12 cellular contexts compared by ENCODE assay signal in the genomic region with DNA sequence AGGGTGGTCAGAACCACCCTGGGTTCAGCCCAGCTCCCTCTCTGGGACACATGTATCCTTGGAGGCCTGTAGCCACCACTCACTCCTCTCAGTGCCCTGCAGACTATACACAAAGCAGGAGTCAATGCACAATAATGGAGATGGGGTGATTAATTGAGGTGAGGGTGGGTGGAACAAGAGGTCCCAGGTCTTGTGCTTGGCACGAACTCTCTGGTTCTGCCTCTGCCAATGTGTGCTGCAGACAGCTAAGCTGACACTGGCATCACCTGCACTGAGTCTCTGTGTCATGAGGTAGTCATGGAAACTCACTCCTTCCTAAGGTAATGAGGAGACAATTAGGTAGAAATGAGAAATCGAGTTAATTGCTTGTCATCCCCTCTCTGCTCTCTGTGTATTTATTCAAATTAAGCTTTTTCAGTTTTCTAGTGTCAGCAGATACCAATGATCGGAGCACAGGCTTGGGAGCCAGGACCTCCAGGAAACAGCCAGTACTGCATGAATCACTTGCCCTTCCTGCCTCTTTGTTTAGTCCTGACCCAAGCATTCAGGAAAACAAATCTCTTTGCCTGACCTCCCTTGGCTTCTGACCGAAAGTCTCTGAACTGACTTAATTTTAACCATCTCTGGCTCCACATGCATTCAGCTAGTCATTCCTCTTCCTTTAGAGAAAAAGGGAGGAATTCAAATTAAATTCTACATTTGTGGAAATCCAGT. TPM values are rescaled to one million over a fixed set of nuclear protein-coding genes. Genes with fewer than 3 reads are reported as not detected.
DNase-seq lines count a peak whose midpoint lies in the region; ATAC-seq, FAIRE-seq and TF ChIP-seq lines count a peak whose summit lies in the region.
"Had no signal": no experiment of that assay in that cellular context is flagged by ENCODE, and none has a peak within 500 bp of the region (broad histone marks: within the 10 kb centered on the region; RNA-seq: fewer than 3 reads in every experiment).

No MANE protein-coding gene starts in this region.

- intact Hi-C loops in endothelial cell of umbilical vein (cut with micrococcal nuclease), result loop anchor here (1.0 to 5.0 kb wide), 6 partner anchors 11 to 291 kb away; partner anchors contain the start of genes CCDC191 and QTRT2
- intact Hi-C loops in mucosa of descending colon (cut with DNase I, micrococcal nuclease), result no loop called here
- intact Hi-C loops in colonic mucosa (cut with DNase I), result no loop called here
- intact Hi-C loops in activated T-helper 2 cell treated with anti-CD3 and anti-CD28 coated beads, Interferon-gamma antibody, Interleukin-2, Interleukin-4, amounts not matched to agents 10 μg/mL and 5 μg/mL and 100 μg/mL, durations not matched to agents 14 hours and 24 hours and 36 hours (cut with micrococcal nuclease), result no loop called here

- CTCF ChIA-PET in endothelial cell of umbilical vein (lab: Charles Lee), result interaction anchor here (0.6 to 2.0 kb wide), 13 partner anchors 11 to 386 kb away, joined by 3 to 13 read pairs (median 4); partner anchors contain the start of gene GRAMD1C

- H3K4me1 ChIP-seq in endothelial cell of umbilical vein (ENCODE audit: control insufficient read depth, extremely low read depth, insufficient read depth, low read length) (peaks cover 20% of the 10 kb centered on the region), mucosa of descending colon (ENCODE audit: low read depth) (no peaks in the 10 kb centered on the region), colonic mucosa (no peaks in the 10 kb centered on the region)

- H3K27ac Mint-ChIP-seq in activated T-helper 2 cell treated with anti-CD3 and anti-CD28 coated beads, Interferon-gamma antibody, Interleukin-2, Interleukin-4, amounts not matched to agents 10 μg/mL and 5 μg/mL and 100 μg/mL, durations not matched to agents 14 hours and 24 hours and 36 hours, result no peak overlapping the region
- H3K27ac Mint-ChIP-seq: mesothelial cell of epicardium had no signal

- POLR2A ChIA-PET in endothelial cell of umbilical vein (lab: Charles Lee), result interaction anchor here (0.6 to 0.9 kb wide), 3 partner anchors 13 to 41 kb away, joined by 3 read pairs; no protein-coding TSS in a partner anchor

- H3K4me3 ChIP-seq in endothelial cell of umbilical vein (replicated peaks in 1 of 3; ENCODE audit: insufficient read depth in 1 of 3, low read depth in 1 of 3, low read length in 3 of 3), result peak overlapping the region in 1 of 3 experiments; percentile 3
- H3K4me3 ChIP-seq in mucosa of descending colon, result no peak overlapping the region
- H3K4me3 ChIP-seq in colonic mucosa, result no peak overlapping the region

- DNase-seq in AG20443 (ENCODE audit: low spot score) (peak; percentile 79), NCI-H226 (peak; percentile 47), endothelial cell of umbilical vein (ENCODE audit: low read depth, low spot score) (peak; percentile 92), mucosa of descending colon (peak in 1 of 3 donors; percentile 4), colonic mucosa (no peak), HuH-7.5 (ENCODE audit: low spot score) (no peak)
- DNase-seq in activated T-helper 2 cell treated with anti-CD3 and anti-CD28 coated beads, Interferon-gamma antibody, Interleukin-2, Interleukin-4, amounts not matched to agents 10 μg/mL and 5 μg/mL and 100 μg/mL, durations not matched to agents 14 hours and 24 hours and 36 hours (ENCODE audit: low spot score), result no peak
- DNase-seq: Caco-2, NCI-H1048 had no signal

- H3K4me3 Mint-ChIP-seq in activated T-helper 2 cell treated with anti-CD3 and anti-CD28 coated beads, Interferon-gamma antibody, Interleukin-2, Interleukin-4, amounts not matched to agents 10 μg/mL and 5 μg/mL and 100 μg/mL, durations not matched to agents 14 hours and 24 hours and 36 hours (ENCODE audit: low read depth), result no peak overlapping the region
- H3K4me3 Mint-ChIP-seq: mesothelial cell of epicardium had no signal

- H3K9me1 ChIP-seq in endothelial cell of umbilical vein (replicated peaks; ENCODE audit: control insufficient read depth, extremely low read depth, insufficient read depth, low read length), result no peaks in the 10 kb centered on the region

- BruUV-seq in endothelial cell of umbilical vein (replicated peaks; lab: Mats Ljungman, UMichigan), result no TSS peak

- no peaks in the 10 kb centered on the region for H3K36me3 Mint-ChIP-seq in activated T-helper 2 cell treated with anti-CD3 and anti-CD28 coated beads, Interferon-gamma antibody, Interleukin-2, Interleukin-4, amounts not matched to agents 10 μg/mL and 5 μg/mL and 100 μg/mL, durations not matched to agents 14 hours and 24 hours and 36 hours (ENCODE audit: low read depth)
- H3K36me3 Mint-ChIP-seq: mesothelial cell of epicardium had no signal

- no peaks in the 10 kb centered on the region for H3K4me1 Mint-ChIP-seq in activated T-helper 2 cell treated with anti-CD3 and anti-CD28 coated beads, Interferon-gamma antibody, Interleukin-2, Interleukin-4, amounts not matched to agents 10 μg/mL and 5 μg/mL and 100 μg/mL, durations not matched to agents 14 hours and 24 hours and 36 hours (ENCODE audit: low read depth)

- peak; percentile 95 for FAIRE-seq in endothelial cell of umbilical vein (lab: Jason Lieb, UNC)

- H3K27me3 ChIP-seq in endothelial cell of umbilical vein (ENCODE audit: control insufficient read depth in 2 of 2, insufficient read depth in 2 of 2, low read length in 2 of 2), result no peaks in the 10 kb centered on the region
- no peaks in the 10 kb centered on the region for H3K27me3 ChIP-seq in colonic mucosa

- ATAC-seq in mucosa of descending colon, result peak; percentile 42
- ATAC-seq in HG02973 (IDR thresholded peaks at IDR 0.05; ENCODE audit: unreplicated experiment), result no peak

- peak overlapping the region; percentile 82 for H3K4me2 ChIP-seq in endothelial cell of umbilical vein (ENCODE audit: insufficient read depth, low read length)

- dilution Hi-C loops in endothelial cell of umbilical vein (cut with MboI; ENCODE audit: extremely low pct_ligation_motif_present, low sequenced_read_pairs), result no loop called here

- H3K9me3 ChIP-seq in endothelial cell of umbilical vein (replicated peaks; ENCODE audit: control insufficient read depth, insufficient read depth, low read length) (no peaks in the 10 kb centered on the region), mucosa of descending colon (no peaks in the 10 kb centered on the region), colonic mucosa (no peaks in the 10 kb centered on the region)
- H3K9me3 ChIP-seq: Caco-2 had no signal

- H3K36me3 ChIP-seq in endothelial cell of umbilical vein (ENCODE audit: control insufficient read depth in 2 of 2, extremely low read depth in 1 of 2, insufficient read depth in 2 of 2, low read length in 2 of 2) (no peaks in the 10 kb centered on the region), mucosa of descending colon (ENCODE audit: low read depth) (no peaks in the 10 kb centered on the region), colonic mucosa (no peaks in the 10 kb centered on the region)

- peak overlapping the region; percentile 69 for H2AFZ ChIP-seq in endothelial cell of umbilical vein (ENCODE audit: low read depth, low read length)

- H3K27ac ChIP-seq in endothelial cell of umbilical vein (ENCODE audit: insufficient read depth, low read depth, low read length), result peak overlapping the region; percentile 66
- H3K27ac ChIP-seq in colonic mucosa, result no peak overlapping the region
- H3K27ac ChIP-seq: VCaP had no signal

- peak overlapping the region; percentile 48 for H3K9ac ChIP-seq in endothelial cell of umbilical vein (replicated peaks; ENCODE audit: extremely low read depth, insufficient read depth, low read length)
- no peak overlapping the region for H3K9ac ChIP-seq in colonic mucosa (ENCODE audit: low read depth in 2 of 2, low read length in 2 of 2)

- H3K9me3 Mint-ChIP-seq in activated T-helper 2 cell treated with anti-CD3 and anti-CD28 coated beads, Interferon-gamma antibody, Interleukin-2, Interleukin-4, amounts not matched to agents 10 μg/mL and 5 μg/mL and 100 μg/mL, durations not matched to agents 14 hours and 24 hours and 36 hours, result no peaks in the 10 kb centered on the region
- H3K9me3 Mint-ChIP-seq: mesothelial cell of epicardium had no signal

- TF ChIP-seq CTCF in endothelial cell of umbilical vein (IDR thresholded peaks at IDR 0.05; ENCODE audit: extremely low read depth in 1 of 2, insufficient read depth in 1 of 2, low read depth in 1 of 2, low read length in 2 of 2), result no peak
- no peak for TF ChIP-seq CTCF in mucosa of descending colon (IDR thresholded peaks at IDR 0.05)
- no peak for TF ChIP-seq CTCF in colonic mucosa (IDR thresholded peaks at IDR 0.05)

- no peaks in the 10 kb centered on the region for H3K79me2 ChIP-seq in endothelial cell of umbilical vein (ENCODE audit: control insufficient read depth, insufficient read depth, low read length)

- H3K27me3 Mint-ChIP-seq in activated T-helper 2 cell treated with anti-CD3 and anti-CD28 coated beads, Interferon-gamma antibody, Interleukin-2, Interleukin-4, amounts not matched to agents 10 μg/mL and 5 μg/mL and 100 μg/mL, durations not matched to agents 14 hours and 24 hours and 36 hours (ENCODE audit: low read depth), result no peaks in the 10 kb centered on the region

- no peak for TF ChIP-seq POLR2A in endothelial cell of umbilical vein (IDR thresholded peaks at IDR 0.05; ENCODE audit: low read depth, low read length)

- no peaks in the 10 kb centered on the region for H4K20me1 ChIP-seq in endothelial cell of umbilical vein (replicated peaks; ENCODE audit: control insufficient read depth, extremely low read depth, insufficient read depth, low read length)

TF ChIP-seq in endothelial cell of umbilical vein, 7 proteins besides CTCF, POLR2A, EP300 and RAD21 (continues in another document):
- TF ChIP-seq MYC (IDR thresholded peaks at IDR 0.05; ENCODE audit: low read depth, low read length) (no peak), EZH2 (IDR thresholded peaks at IDR 0.05; ENCODE audit: borderline replicate concordance, low read depth, low read length, severe bottlenecking) (no peak), POLR2AphosphoS5 (IDR thresholded peaks at IDR 0.05; ENCODE audit: insufficient read depth, low read depth, low read length) (peak; percentile 86)

RNA-seq across cellular contexts. Expression of gene DRD3, which starts 56.7 kb away (rescaled TPM):
- not detected in 2 replicates for total RNA-seq in endothelial cell of umbilical vein
- not detected in 2 replicates for polyA plus RNA-seq in endothelial cell of umbilical vein
- not detected in 2 replicates for polyA plus RNA-seq in endothelial cell of umbilical vein (2011; cell fraction: cytosol; rRNA removed)
- not detected in 2 replicates for polyA plus RNA-seq in endothelial cell of umbilical vein (2011; cell fraction: nucleus; rRNA removed)
- polyA plus RNA-seq in endothelial cell of umbilical vein (2012), result not detected in 2 replicates
- polyA minus RNA-seq in endothelial cell of umbilical vein, result not detected in 2 replicates
- polyA minus RNA-seq in endothelial cell of umbilical vein (2011; cell fraction: cytosol; rRNA and poly(A)+ RNA removed), result not detected
- not detected in 2 replicates for polyA minus RNA-seq in endothelial cell of umbilical vein (2011; cell fraction: nucleus; rRNA and poly(A)+ RNA removed)
- total RNA-seq in mucosa of descending colon, result not detected
- not detected for total RNA-seq in colonic mucosa
- total RNA-seq in activated T-helper 2 cell treated with anti-CD3 and anti-CD28 coated beads, Interferon-gamma antibody, Interleukin-2, Interleukin-4, amounts not matched to agents 10 μg/mL and 5 μg/mL and 100 μg/mL, durations not matched to agents 14 hours and 24 hours and 36 hours, result 0.11 TPM in 1 of 2 replicates, not detected in the other
- total RNA-seq: Caco-2, mesothelial cell of epicardium had no signal

Comparison
In these comparisons a context has a peak if more than half of its experiments do, and no peak if none do; other contexts are left out.
1. DNase-seq: peak in AG20443 (single experiment), NCI-H226 (single experiment) and endothelial cell of umbilical vein (single experiment); none in colonic mucosa (single experiment), HuH-7.5 (single experiment) and activated T-helper 2 cell treated with anti-CD3 and anti-CD28 coated beads, Interferon-gamma antibody, Interleukin-2, Interleukin-4, amounts not matched to agents 10 μg/mL and 5 μg/mL and 100 μg/mL, durations not matched to agents 14 hours and 24 hours and 36 hours (single experiment).